Comparison of ENCODE assay signal across 8 cellular contexts in genomic region chr12:6963016-6963731, GRCh38. TPM values are rescaled to one million over a fixed set of nuclear protein-coding genes. Genes with fewer than 3 reads are reported as not detected.
DNase-seq lines count a peak whose midpoint lies in the region; ATAC-seq and TF ChIP-seq lines count a peak whose summit lies in the region.

No MANE protein-coding gene starts in this region.

- H3K4me2 ChIP-seq in hepatocyte = peak overlapping the region; percentile 84

- no peaks in the 10 kb centered on the region for H3K9me2 ChIP-seq in hepatocyte (replicated peaks; ENCODE audit: insufficient read depth)

- H3K9me3 ChIP-seq in hepatocyte (ENCODE audit: low read depth) = no peaks in the 10 kb centered on the region

- peaks cover 6% of the 10 kb centered on the region for H4K20me1 ChIP-seq in hepatocyte (ENCODE audit: insufficient read depth, poor library complexity, severe bottlenecking)

- H3K4me3 Mint-ChIP-seq in stimulated activated memory B cell treated with anti-CD40 and anti-IgM and Interleukin-4, amounts not matched to agents 10 μg/mL and 1 μg/mL and 100 μg/mL, for 72 hours = peak overlapping the region; percentile 13

- H3K27ac ChIP-seq in hepatocyte = peak overlapping the region; percentile 100

- no peak for ATAC-seq in stimulated activated memory B cell treated with anti-CD40 and anti-IgM and Interleukin-4, amounts not matched to agents 10 μg/mL and 1 μg/mL and 100 μg/mL, for 72 hours
- ATAC-seq in GM19351 (IDR thresholded peaks at IDR 0.05; ENCODE audit: unreplicated experiment) = no peak
- no peak for ATAC-seq in HG02870 (IDR thresholded peaks at IDR 0.05; ENCODE audit: unreplicated experiment)

- peak overlapping the region; percentile 74 for H3K4me3 ChIP-seq in hepatocyte

- 46% methylated on average over 7 of the region's 32 CpGs for WGBS in hepatocyte (ENCODE audit: low lambda C conversion rate, missing lambda C conversion rate)

- no peaks in the 10 kb centered on the region for H3K27me3 Mint-ChIP-seq in stimulated activated memory B cell treated with anti-CD40 and anti-IgM and Interleukin-4, amounts not matched to agents 10 μg/mL and 1 μg/mL and 100 μg/mL, for 72 hours

- TF ChIP-seq CTCF in hepatocyte (IDR thresholded peaks at IDR 0.05; ENCODE audit: poor library complexity) = no peak

- H3K36me3 ChIP-seq in hepatocyte (replicated peaks; ENCODE audit: insufficient read depth, low read depth) = no peaks in the 10 kb centered on the region

- H3K4me1 Mint-ChIP-seq in stimulated activated memory B cell treated with anti-CD40 and anti-IgM and Interleukin-4, amounts not matched to agents 10 μg/mL and 1 μg/mL and 100 μg/mL, for 72 hours = peaks cover 75% of the 10 kb centered on the region

- no peaks in the 10 kb centered on the region for H3K9me3 Mint-ChIP-seq in stimulated activated memory B cell treated with anti-CD40 and anti-IgM and Interleukin-4, amounts not matched to agents 10 μg/mL and 1 μg/mL and 100 μg/mL, for 72 hours

- H3K4me1 ChIP-seq in hepatocyte (ENCODE audit: insufficient read depth) = peaks cover 17% of the 10 kb centered on the region

- H3K27me3 ChIP-seq in hepatocyte = no peaks in the 10 kb centered on the region

- peak overlapping the region; percentile 98 for H3K27ac Mint-ChIP-seq in stimulated activated memory B cell treated with anti-CD40 and anti-IgM and Interleukin-4, amounts not matched to agents 10 μg/mL and 1 μg/mL and 100 μg/mL, for 72 hours

- DNase-seq in NCI-H1092 treated with DMSO at 0.1 percent for 48 hours (lab: John Stamatoyannopoulos, UW) (peak; percentile 16), NCI-H1092 (lab: John Stamatoyannopoulos, UW) (no peak), NCI-H69 (lab: John Stamatoyannopoulos, UW) (peak; percentile 98), hepatocyte (ENCODE audit: low spot score) (peak; percentile 95), NOMO-1 treated with DMSO at 0.1 percent for 48 hours (lab: John Stamatoyannopoulos, UW; ENCODE audit: unreplicated experiment) (no peak)

- H3K36me3 Mint-ChIP-seq in stimulated activated memory B cell treated with anti-CD40 and anti-IgM and Interleukin-4, amounts not matched to agents 10 μg/mL and 1 μg/mL and 100 μg/mL, for 72 hours = peaks cover 45% of the 10 kb centered on the region

- no peak overlapping the region for H2AFZ ChIP-seq in hepatocyte

- H3K79me2 ChIP-seq in hepatocyte = peaks cover 39% of the 10 kb centered on the region

RNA-seq across cellular contexts. Expression of gene PHB2, which starts 7.3 kb away (rescaled TPM):
- 186 and 197 TPM in 2 replicates for total RNA-seq in hepatocyte
- polyA plus RNA-seq in hepatocyte = 142 and 143 TPM in 2 replicates

RNA-seq across cellular contexts. Expression of gene EMG1, which starts 7.5 kb away (rescaled TPM):
- 24.3 and 26.8 TPM in 2 replicates for total RNA-seq in hepatocyte
- polyA plus RNA-seq in hepatocyte = 50.3 and 51.8 TPM in 2 replicates

RNA-seq across cellular contexts. Expression of gene PTPN6, which starts 12.0 kb away (rescaled TPM):
- total RNA-seq in hepatocyte = 14.5 and 17.2 TPM in 2 replicates
- 20.8 and 25.4 TPM in 2 replicates for polyA plus RNA-seq in hepatocyte

RNA-seq across cellular contexts. Expression of gene C12orf57, which starts 19.4 kb away (rescaled TPM):
- 219 and 289 TPM in 2 replicates for total RNA-seq in hepatocyte
- polyA plus RNA-seq in hepatocyte = 217 and 219 TPM in 2 replicates

RNA-seq across cellular contexts. Expression of gene RNU7-1, which starts 19.6 kb away (rescaled TPM):
- total RNA-seq in hepatocyte = not detected in 2 replicates
- not detected in 2 replicates for polyA plus RNA-seq in hepatocyte

Comparison
In these comparisons a context has a peak if more than half of its experiments do, and no peak if none do; other contexts are left out.
1. DNase-seq: peak in NCI-H1092 treated with DMSO at 0.1 percent for 48 hours (single experiment), NCI-H69 (single experiment) and hepatocyte (single experiment); none in NCI-H1092 (single experiment) and NOMO-1 treated with DMSO at 0.1 percent for 48 hours (single experiment).